Comparison of ENCODE assay signal across 21 cellular contexts in genomic region chr20:6699931-6700562, GRCh38.
"Had no signal": no experiment of that assay in that cellular context is flagged by ENCODE, and none has a peak within 500 bp of the region (broad histone marks: within the 10 kb centered on the region; RNA-seq: fewer than 3 reads in every experiment).

No MANE protein-coding gene starts in this region.

- H3K36me3 ChIP-seq: esophagus squamous epithelium, gastroesophageal sphincter, lower lobe of right lung, neural progenitor cell had no signal

- ATAC-seq: activated CD8-positive, alpha-beta T cell treated with anti-CD3 and anti-CD28 coated beads, Interleukin-2, amount 10 ng/mL, durations not matched to agents 7 days and 5 days; activated naive CD8-positive, alpha-beta T cell treated with anti-CD3 and anti-CD28 coated beads, Interleukin-2, amount 50 U/mL, for 24 hours; naive thymus-derived CD8-positive, alpha-beta T cell; stimulated activated naive CD8-positive, alpha-beta T cell treated with anti-CD3 and anti-CD28 coated beads, Interleukin-15, Interleukin-2, amounts not matched to agents 100 U/mL and 50 U/mL, for 24 hours; T-cell had no signal

- DNase-seq: activated CD4-positive, alpha-beta T cell treated with anti-CD3 and anti-CD28 coated beads, Interleukin-2, amount 10 ng/mL, durations not matched to agents 7 days and 5 days; activated CD4-positive, CD25-positive, alpha-beta regulatory T cell treated with anti-CD3 and anti-CD28 coated beads, Interleukin-2, amount 50 U/mL, for 72 hours; activated CD8-positive, alpha-beta T cell treated with anti-CD3 and anti-CD28 coated beads, Interleukin-2, amount 10 ng/mL, durations not matched to agents 7 days and 5 days; activated gamma-delta T cell; activated naive CD4-positive, alpha-beta T cell treated with anti-CD3 and anti-CD28 coated beads, Interleukin-2, amount 50 U/mL, for 16 hours; activated naive CD8-positive, alpha-beta T cell treated with anti-CD3 and anti-CD28 coated beads, Interleukin-2, amount 50 U/mL, for 24 hours; effector memory CD4-positive, alpha-beta T cell; esophagus squamous epithelium; naive thymus-derived CD8-positive, alpha-beta T cell; posterior cingulate gyrus; stimulated activated CD4-positive, alpha-beta T cell treated with anti-CD3 and anti-CD28 coated beads, Interleukin-4, amount 100 ng/mL, for 1 hour; stimulated activated naive CD8-positive, alpha-beta T cell treated with anti-CD3 and anti-CD28 coated beads, Interleukin-15, Interleukin-2, amounts not matched to agents 100 U/mL and 50 U/mL, for 24 hours had no signal

- FAIRE-seq: islet of Langerhans had no signal

- H3K4me2 ChIP-seq: neural progenitor cell had no signal

- H3K4me1 Mint-ChIP-seq: activated CD4-positive, alpha-beta T cell treated with anti-CD3 and anti-CD28 coated beads, Interleukin-2, amount 10 ng/mL, durations not matched to agents 7 days and 5 days; T-cell had no signal

- H2AFZ ChIP-seq: neural progenitor cell had no signal

- H3K4me3 Mint-ChIP-seq: activated CD4-positive, alpha-beta T cell treated with anti-CD3 and anti-CD28 coated beads, Interleukin-2, amount 10 ng/mL, durations not matched to agents 7 days and 5 days; activated CD8-positive, alpha-beta T cell treated with anti-CD3 and anti-CD28 coated beads, Interleukin-2, amount 10 ng/mL, durations not matched to agents 7 days and 5 days; activated naive CD8-positive, alpha-beta T cell treated with anti-CD3 and anti-CD28 coated beads, Interleukin-2, amount 50 U/mL, for 24 hours; activated T-helper 1 cell treated with anti-CD3 and anti-CD28 coated beads, Interleukin-12 subunit alpha, Interleukin-12 subunit beta, Interleukin-2, Interleukin-4 antibody, amounts not matched to agents 30 ng/mL and 10 ng/mL and 1 ng/mL, durations not matched to agents 14 hours and 24 hours and 36 hours; mesothelial cell of epicardium; naive thymus-derived CD8-positive, alpha-beta T cell; neural progenitor cell; T-cell; T-helper 2 cell treated with Interferon-gamma antibody and Interleukin-4, amounts not matched to agents 5 μg/mL and 100 μg/mL, for 36 hours had no signal

- H3K9me3 Mint-ChIP-seq: activated naive CD8-positive, alpha-beta T cell treated with anti-CD3 and anti-CD28 coated beads, Interleukin-2, amount 50 U/mL, for 24 hours; activated T-helper 1 cell treated with anti-CD3 and anti-CD28 coated beads, Interleukin-12 subunit alpha, Interleukin-12 subunit beta, Interleukin-2, Interleukin-4 antibody, amounts not matched to agents 30 ng/mL and 10 ng/mL and 1 ng/mL, durations not matched to agents 14 hours and 24 hours and 36 hours; mesothelial cell of epicardium; neural progenitor cell had no signal

- H3K27me3 Mint-ChIP-seq: activated CD4-positive, alpha-beta T cell treated with anti-CD3 and anti-CD28 coated beads, Interleukin-2, amount 10 ng/mL, durations not matched to agents 7 days and 5 days; T-cell had no signal

- H3K36me3 Mint-ChIP-seq: mesothelial cell of epicardium; naive thymus-derived CD8-positive, alpha-beta T cell; neural progenitor cell; T-cell had no signal

- H3K27ac ChIP-seq: neural progenitor cell, VCaP had no signal

- H3K9me3 ChIP-seq: esophagus squamous epithelium, gastroesophageal sphincter, lower lobe of right lung had no signal

- H3K27me3 ChIP-seq: esophagus squamous epithelium, gastroesophageal sphincter, neural progenitor cell had no signal

- H3K4me3 ChIP-seq: esophagus squamous epithelium, gastroesophageal sphincter, lower lobe of right lung, neural progenitor cell had no signal

- H3K27ac Mint-ChIP-seq: activated CD4-positive, alpha-beta T cell treated with anti-CD3 and anti-CD28 coated beads, Interleukin-2, amount 10 ng/mL, durations not matched to agents 7 days and 5 days; activated CD8-positive, alpha-beta T cell treated with anti-CD3 and anti-CD28 coated beads, Interleukin-2, amount 10 ng/mL, durations not matched to agents 7 days and 5 days; activated naive CD8-positive, alpha-beta T cell treated with anti-CD3 and anti-CD28 coated beads, Interleukin-2, amount 50 U/mL, for 24 hours; activated T-helper 1 cell treated with anti-CD3 and anti-CD28 coated beads, Interleukin-12 subunit alpha, Interleukin-12 subunit beta, Interleukin-2, Interleukin-4 antibody, amounts not matched to agents 30 ng/mL and 10 ng/mL and 1 ng/mL, durations not matched to agents 14 hours and 24 hours and 36 hours; mesothelial cell of epicardium; naive thymus-derived CD8-positive, alpha-beta T cell; neural progenitor cell; T-cell; T-helper 2 cell treated with Interferon-gamma antibody and Interleukin-4, amounts not matched to agents 5 μg/mL and 100 μg/mL, for 36 hours had no signal
